8 cellular contexts compared by ENCODE assay signal in genomic region chr6:132401120-132401940, GRCh38. TPM values are rescaled to one million over a fixed set of nuclear protein-coding genes. Genes with fewer than 3 reads are reported as not detected.
DNase-seq lines count a peak whose midpoint lies in the region; ATAC-seq lines count a peak whose summit lies in the region.

TSS of gene MOXD1 (minus strand) at chr6:132401475. CDS start at chr6:132401426, 49 bp downstream.

- H3K9me3 ChIP-seq in SJSA1 (replicated peaks) = no peaks in the 10 kb centered on the region

- peak within 1 kb of the TSS in 5 of 6 donors; percentile 7 to 73 (median 32) for H3K27ac Mint-ChIP-seq in naive B cell

- peaks cover 0 to 6% of the 10 kb centered on the region in 2 donors for H3K36me3 Mint-ChIP-seq in naive B cell

- H3K27ac ChIP-seq in SJSA1 = no peak within 1 kb of the TSS

- ATAC-seq in HG02970 (IDR thresholded peaks at IDR 0.05; ENCODE audit: low FRiP score, unreplicated experiment) (peak; percentile 47), naive B cell (ENCODE audit: low read depth in 2 of 2) (peak; percentile 79 to 82)

- no peaks in the 10 kb centered on the region for H3K36me3 ChIP-seq in SJSA1

- H3K4me3 Mint-ChIP-seq in naive B cell = peak within 1 kb of the TSS; percentile 89 to 96 (median 92)

- peaks cover 45% of the 10 kb centered on the region for H3K4me1 ChIP-seq in SJSA1 (replicated peaks)

- H3K4me3 ChIP-seq in SJSA1 = peak within 1 kb of the TSS; percentile 82

- H3K9me3 Mint-ChIP-seq in naive B cell = peaks cover 0 to 5% (median 0%) of the 10 kb centered on the region in 7 donors

- H3K4me1 Mint-ChIP-seq in naive B cell = peaks cover 8 to 20% (median 18%) of the 10 kb centered on the region in 3 donors

- H3K27me3 Mint-ChIP-seq in naive B cell = peaks cover 0 to 30% (median 18%) of the 10 kb centered on the region in 3 donors

- no peaks in the 10 kb centered on the region for H3K27me3 ChIP-seq in SJSA1 (replicated peaks)

- DNase-seq in stimulated activated CD4-positive, alpha-beta T cell treated with anti-CD3 and anti-CD28 coated beads, Interleukin-15, amount 100 ng/mL, for 24 hours = peak; percentile 19
- DNase-seq in stimulated activated CD4-positive, alpha-beta T cell treated with anti-CD3 and anti-CD28 coated beads, Interleukin-12 subunit alpha, Interleukin-12 subunit beta, amount 100 ng/mL, for 4 hours = no peak
- DNase-seq in SJSA1 (ENCODE audit: low read depth in 1 of 2, low spot score in 2 of 2) = peak; percentile 49 to 58
- peak; percentile 68 for DNase-seq in fibroblast of gingiva (ENCODE audit: low read depth)
- DNase-seq in naive B cell = peak; percentile 41
- DNase-seq in NCI-H510A (lab: John Stamatoyannopoulos, UW) = no peak
- DNase-seq in activated CD4-positive, alpha-beta T cell treated with anti-CD3 and anti-CD28 coated beads for 1 hour = no peak

RNA-seq across cellular contexts. Expression of gene MOXD1, which starts in this region (rescaled TPM):
- total RNA-seq in SJSA1 (2014; rRNA removed; shearing (Covaris generic)) = 24.8 and 37.3 TPM in 2 replicates
- polyA plus RNA-seq in naive B cell (ENCODE audit: low read depth in 6 of 6) = 10 to 100 TPM in 2 of 6 donors, 1 to 10 TPM in 4; 3.8 to 11.4 (median 8.1) TPM

Comparison
In these comparisons a context has a peak if more than half of its experiments do, and no peak if none do; other contexts are left out.
1. DNase-seq: peak in stimulated activated CD4-positive, alpha-beta T cell treated with anti-CD3 and anti-CD28 coated beads, Interleukin-15, amount 100 ng/mL, for 24 hours (single experiment), SJSA1 (2 of 2), fibroblast of gingiva (single experiment) and naive B cell (single experiment); none in stimulated activated CD4-positive, alpha-beta T cell treated with anti-CD3 and anti-CD28 coated beads, Interleukin-12 subunit alpha, Interleukin-12 subunit beta, amount 100 ng/mL, for 4 hours (single experiment), NCI-H510A (single experiment) and activated CD4-positive, alpha-beta T cell treated with anti-CD3 and anti-CD28 coated beads for 1 hour (single experiment).